ENCODE assay signal across 1 cellular context in the genomic region with DNA sequence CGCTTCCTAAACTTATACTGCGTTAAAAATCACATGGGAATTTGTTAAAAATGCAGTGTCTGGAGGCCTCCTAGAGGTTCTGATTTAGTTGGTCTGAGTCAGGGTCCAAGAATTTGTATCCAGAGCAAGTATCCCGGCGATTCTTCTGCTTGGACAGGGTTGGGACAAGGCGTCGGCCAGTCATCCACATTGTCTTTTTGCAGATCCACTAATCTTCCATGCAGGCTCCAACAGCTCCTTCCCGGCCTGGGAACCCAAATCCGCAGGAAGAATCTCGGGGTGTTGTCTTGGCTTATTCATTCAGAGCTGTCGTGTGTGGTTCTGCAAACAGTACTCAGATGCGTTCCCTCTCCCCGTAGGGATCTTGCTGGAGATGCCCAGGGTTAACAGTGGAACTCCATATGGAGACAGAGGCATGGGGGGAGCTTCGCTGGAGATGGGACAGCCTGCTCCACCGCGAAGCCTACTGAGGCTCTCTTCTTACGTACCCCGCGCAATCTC.
TF ChIP-seq lines count a peak whose summit lies in the region.

No MANE protein-coding gene starts in this region.

TF ChIP-seq in IMR-90, 13 proteins besides CTCF, POLR2A, EP300 and RAD21:
- TF ChIP-seq SMC3 (IDR thresholded peaks at IDR 0.05; ENCODE audit: low read depth, low read length) (no peak), RCOR1 (IDR thresholded peaks at IDR 0.05; ENCODE audit: insufficient replicate concordance, low read length) (no peak), MAZ (IDR thresholded peaks at IDR 0.05; ENCODE audit: borderline replicate concordance, low read depth, low read length) (no peak), FOS (IDR thresholded peaks at IDR 0.05; ENCODE audit: low read depth, low read length) (no peak), CHD1 (IDR thresholded peaks at IDR 0.05; ENCODE audit: low read depth, low read length) (no peak), MXI1 (IDR thresholded peaks at IDR 0.05; ENCODE audit: borderline replicate concordance, low read depth, low read length) (no peak), BHLHE40 (IDR thresholded peaks at IDR 0.05; ENCODE audit: low read depth, low read length) (no peak), CEBPB (IDR thresholded peaks at IDR 0.05; ENCODE audit: low read depth, low read length) (no peak), NFE2L2 (IDR thresholded peaks at IDR 0.05; ENCODE audit: low read depth, low read length) (no peak), RFX5 (IDR thresholded peaks at IDR 0.05; ENCODE audit: low read depth, low read length) (no peak), MAFK (IDR thresholded peaks at IDR 0.05; ENCODE audit: low read depth, low read length) (no peak)
- TF ChIP-seq, protein P1, sequence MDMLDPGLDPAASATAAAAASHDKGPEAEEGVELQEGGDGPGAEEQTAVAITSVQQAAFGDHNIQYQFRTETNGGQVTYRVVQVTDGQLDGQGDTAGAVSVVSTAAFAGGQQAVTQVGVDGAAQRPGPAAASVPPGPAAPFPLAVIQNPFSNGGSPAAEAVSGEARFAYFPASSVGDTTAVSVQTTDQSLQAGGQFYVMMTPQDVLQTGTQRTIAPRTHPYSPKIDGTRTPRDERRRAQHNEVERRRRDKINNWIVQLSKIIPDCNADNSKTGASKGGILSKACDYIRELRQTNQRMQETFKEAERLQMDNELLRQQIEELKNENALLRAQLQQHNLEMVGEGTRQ (IDR thresholded peaks at IDR 0.05; ENCODE audit: low read depth, low read length): no peak
- TF ChIP-seq, protein P2, sequence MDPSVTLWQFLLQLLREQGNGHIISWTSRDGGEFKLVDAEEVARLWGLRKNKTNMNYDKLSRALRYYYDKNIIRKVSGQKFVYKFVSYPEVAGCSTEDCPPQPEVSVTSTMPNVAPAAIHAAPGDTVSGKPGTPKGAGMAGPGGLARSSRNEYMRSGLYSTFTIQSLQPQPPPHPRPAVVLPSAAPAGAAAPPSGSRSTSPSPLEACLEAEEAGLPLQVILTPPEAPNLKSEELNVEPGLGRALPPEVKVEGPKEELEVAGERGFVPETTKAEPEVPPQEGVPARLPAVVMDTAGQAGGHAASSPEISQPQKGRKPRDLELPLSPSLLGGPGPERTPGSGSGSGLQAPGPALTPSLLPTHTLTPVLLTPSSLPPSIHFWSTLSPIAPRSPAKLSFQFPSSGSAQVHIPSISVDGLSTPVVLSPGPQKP (IDR thresholded peaks at IDR 0.05; ENCODE audit: borderline replicate concordance, low read depth, low read length): no peak
